Comparison of ENCODE assay signal across 23 cellular contexts in genomic region chr17:49383048-49383447, GRCh38.
"Had no signal": no experiment of that assay in that cellular context is flagged by ENCODE, and none has a peak within 500 bp of the region (broad histone marks: within the 10 kb centered on the region; RNA-seq: fewer than 3 reads in every experiment).

No MANE protein-coding gene starts in this region.

- H3K79me2 ChIP-seq: parathyroid adenoma had no signal

- H3K4me3 Mint-ChIP-seq: memory B cell; naive thymus-derived CD4-positive, alpha-beta T cell; nephron; neural progenitor cell; stimulated activated naive B cell treated with anti-CD40 and anti-IgM and Interleukin-4, amounts not matched to agents 10 μg/mL and 1 μg/mL and 100 μg/mL, for 72 hours; stimulated activated naive CD8-positive, alpha-beta T cell treated with anti-CD3 and anti-CD28 coated beads, Interleukin-15, Interleukin-2, amounts not matched to agents 100 ng/mL and 50 ng/mL, for 24 hours had no signal

- H3K9me3 Mint-ChIP-seq: nephron; stimulated activated naive CD8-positive, alpha-beta T cell treated with anti-CD3 and anti-CD28 coated beads, Interleukin-15, Interleukin-2, amounts not matched to agents 100 ng/mL and 50 ng/mL, for 24 hours had no signal

- H3K4me3 ChIP-seq: gastrocnemius medialis, lung, neural progenitor cell, prostate gland, right atrium auricular region, skin epidermis, thoracic aorta, tibial nerve, upper lobe of right lung, vagina had no signal

- H3K27ac Mint-ChIP-seq: memory B cell; naive thymus-derived CD4-positive, alpha-beta T cell; nephron; neural progenitor cell; stimulated activated naive CD8-positive, alpha-beta T cell treated with anti-CD3 and anti-CD28 coated beads, Interleukin-15, Interleukin-2, amounts not matched to agents 100 ng/mL and 50 ng/mL, for 24 hours had no signal

- H3K27ac ChIP-seq: epithelial cell of prostate, gastrocnemius medialis, neural progenitor cell, parathyroid adenoma, prostate gland, right atrium auricular region, thoracic aorta, tibial nerve, upper lobe of right lung, vagina had no signal

- H3K9me3 ChIP-seq: gastrocnemius medialis, prostate gland, right atrium auricular region, thoracic aorta, tibial nerve, upper lobe of right lung, vagina had no signal

- DNase-seq: cortex of kidney; foreskin fibroblast; gastrocnemius medialis; head of caudate nucleus; naive thymus-derived CD4-positive, alpha-beta T cell; stimulated activated CD4-positive, alpha-beta T cell treated with anti-CD3 and anti-CD28 coated beads, Interleukin-15, amount 100 ng/mL, for 24 hours; stimulated activated CD4-positive, alpha-beta T cell treated with anti-CD3 and anti-CD28 coated beads, Interleukin-2, amount 100 ng/mL, for 48 hours; stimulated activated naive B cell treated with anti-CD40 and anti-IgM and Interleukin-4, amounts not matched to agents 10 μg/mL and 1 μg/mL and 100 μg/mL, for 72 hours; upper lobe of right lung had no signal

- H3K27me3 Mint-ChIP-seq: memory B cell; stimulated activated naive B cell treated with anti-CD40 and anti-IgM and Interleukin-4, amounts not matched to agents 10 μg/mL and 1 μg/mL and 100 μg/mL, for 72 hours; stimulated activated naive CD8-positive, alpha-beta T cell treated with anti-CD3 and anti-CD28 coated beads, Interleukin-15, Interleukin-2, amounts not matched to agents 100 ng/mL and 50 ng/mL, for 24 hours had no signal

- H3K4me1 ChIP-seq: gastrocnemius medialis, neural progenitor cell, parathyroid adenoma, prostate gland, right atrium auricular region, upper lobe of right lung, vagina had no signal

- H2AFZ ChIP-seq: neural progenitor cell, parathyroid adenoma had no signal

- H3K27me3 ChIP-seq: gastrocnemius medialis, neural progenitor cell, right atrium auricular region, tibial nerve, upper lobe of right lung, vagina had no signal

- H3K36me3 ChIP-seq: gastrocnemius medialis, neural progenitor cell, prostate gland, right atrium auricular region, thoracic aorta, tibial nerve, upper lobe of right lung, vagina had no signal

- H3K4me1 Mint-ChIP-seq: nephron, neural progenitor cell had no signal

- ATAC-seq: gastrocnemius medialis; naive thymus-derived CD4-positive, alpha-beta T cell; sciatic nerve; stimulated activated naive B cell treated with anti-CD40 and anti-IgM and Interleukin-4, amounts not matched to agents 10 μg/mL and 1 μg/mL and 100 μg/mL, for 72 hours; upper lobe of right lung had no signal

- H3K9ac ChIP-seq: neural progenitor cell, parathyroid adenoma had no signal

- H3K4me2 ChIP-seq: neural progenitor cell had no signal
